ENCODE assay signal across 13 cellular contexts in the genomic region with DNA sequence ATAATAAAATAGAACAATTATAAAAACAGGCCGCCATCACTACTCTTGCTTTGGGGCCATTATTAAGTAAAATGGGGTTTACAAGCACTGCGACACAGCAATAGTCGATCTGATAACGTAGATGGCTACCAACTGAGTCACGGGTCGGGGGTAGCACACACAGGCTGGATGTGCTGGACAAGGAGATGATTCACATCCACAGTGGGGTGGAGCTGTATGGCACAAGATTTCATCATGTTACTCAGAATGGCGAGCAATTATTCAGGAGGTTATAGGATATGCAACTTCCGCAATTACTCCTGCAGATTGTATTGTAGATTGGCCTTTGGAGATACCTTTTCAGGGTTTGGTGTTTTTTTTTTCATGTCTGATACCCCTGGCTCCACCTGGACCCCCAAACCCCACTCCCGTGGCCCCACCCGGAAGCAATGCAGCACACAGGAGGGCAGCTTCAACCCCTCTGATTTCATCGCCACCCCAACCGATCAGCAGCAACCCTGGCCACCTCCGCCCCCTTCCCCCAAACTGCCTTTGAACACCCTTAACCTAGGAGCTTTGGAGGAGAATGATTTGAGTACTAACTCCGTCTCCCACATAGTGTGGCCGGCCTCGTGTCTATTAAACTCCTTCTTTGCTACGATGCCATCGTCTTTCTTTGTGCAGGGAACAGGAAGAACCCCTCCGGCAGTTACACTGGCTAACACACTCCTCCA. TPM values are rescaled to one million over a fixed set of nuclear protein-coding genes. Genes with fewer than 3 reads are reported as not detected.
DNase-seq lines count a peak whose midpoint lies in the region; ATAC-seq, FAIRE-seq and TF ChIP-seq lines count a peak whose summit lies in the region.
"Had no signal": no experiment of that assay in that cellular context is flagged by ENCODE, and none has a peak within 500 bp of the region (broad histone marks: within the 10 kb centered on the region; RNA-seq: fewer than 3 reads in every experiment).

No MANE protein-coding gene starts in this region.

- no peaks in the 10 kb centered on the region for H3K9me3 ChIP-seq in endothelial cell of umbilical vein (replicated peaks; ENCODE audit: control insufficient read depth, insufficient read depth, low read length)
- H3K9me3 ChIP-seq in effector memory CD4-positive, alpha-beta T cell (ENCODE audit: control insufficient read depth, low read length): no peaks in the 10 kb centered on the region
- H3K9me3 ChIP-seq: body of pancreas, HAP-1 had no signal

- no peaks in the 10 kb centered on the region for H3K79me2 ChIP-seq in endothelial cell of umbilical vein (ENCODE audit: control insufficient read depth, insufficient read depth, low read length)

- peak overlapping the region; percentile 59 for H3K27ac ChIP-seq in endothelial cell of umbilical vein (ENCODE audit: insufficient read depth, low read depth, low read length)
- H3K27ac ChIP-seq in effector memory CD4-positive, alpha-beta T cell (ENCODE audit: insufficient read depth, low read length, poor library complexity, severe bottlenecking): no peak overlapping the region
- H3K27ac ChIP-seq: body of pancreas had no signal

- peaks cover 11% of the 10 kb centered on the region for H3K4me1 ChIP-seq in endothelial cell of umbilical vein (ENCODE audit: control insufficient read depth, extremely low read depth, insufficient read depth, low read length)
- no peaks in the 10 kb centered on the region for H3K4me1 ChIP-seq in effector memory CD4-positive, alpha-beta T cell (ENCODE audit: control insufficient read depth, insufficient read depth, low read length, poor library complexity, severe bottlenecking)
- H3K4me1 ChIP-seq: body of pancreas, HAP-1 had no signal

- no TSS peak for BruUV-seq in endothelial cell of umbilical vein (replicated peaks; lab: Mats Ljungman, UMichigan)

- no peak overlapping the region for H3K4me2 ChIP-seq in endothelial cell of umbilical vein (ENCODE audit: insufficient read depth, low read length)

- intact Hi-C loops in endothelial cell of umbilical vein (cut with micrococcal nuclease): no loop called here

- no peak for ATAC-seq in HG02840 (IDR thresholded peaks at IDR 0.05; ENCODE audit: low FRiP score, unreplicated experiment)
- ATAC-seq: body of pancreas had no signal

- H3K9me1 ChIP-seq in endothelial cell of umbilical vein (replicated peaks; ENCODE audit: control insufficient read depth, extremely low read depth, insufficient read depth, low read length): no peaks in the 10 kb centered on the region

- no peak overlapping the region for H2AFZ ChIP-seq in endothelial cell of umbilical vein (ENCODE audit: low read depth, low read length)

- H3K36me3 ChIP-seq in endothelial cell of umbilical vein (ENCODE audit: control insufficient read depth in 2 of 2, extremely low read depth in 1 of 2, insufficient read depth in 2 of 2, low read length in 2 of 2): no peaks in the 10 kb centered on the region
- no peaks in the 10 kb centered on the region for H3K36me3 ChIP-seq in effector memory CD4-positive, alpha-beta T cell (ENCODE audit: control insufficient read depth, insufficient read depth, low read length)
- H3K36me3 ChIP-seq: HAP-1 had no signal

- POLR2A ChIA-PET in endothelial cell of umbilical vein (lab: Charles Lee): interaction anchor here (0.6 to 1.6 kb wide), 2 partner anchors 35 to 49 kb away, joined by 3 to 4 read pairs; no protein-coding TSS in a partner anchor

- no peak overlapping the region for H3K4me3 ChIP-seq in endothelial cell of umbilical vein (replicated peaks in 1 of 3; ENCODE audit: insufficient read depth in 1 of 3, low read depth in 1 of 3, low read length in 3 of 3)
- H3K4me3 ChIP-seq in effector memory CD4-positive, alpha-beta T cell (ENCODE audit: insufficient read depth, low read depth, low read length, poor library complexity, severe bottlenecking): no peak overlapping the region
- H3K4me3 ChIP-seq: body of pancreas, HAP-1 had no signal

- H4K20me1 ChIP-seq in endothelial cell of umbilical vein (replicated peaks; ENCODE audit: control insufficient read depth, extremely low read depth, insufficient read depth, low read length): no peaks in the 10 kb centered on the region

- FAIRE-seq in endothelial cell of umbilical vein (lab: Jason Lieb, UNC): peak; percentile 95

- dilution Hi-C loops in endothelial cell of umbilical vein (cut with MboI; ENCODE audit: extremely low pct_ligation_motif_present, low sequenced_read_pairs): no loop called here

- CTCF ChIA-PET in endothelial cell of umbilical vein (lab: Charles Lee): interaction anchor here (1.0 to 3.1 kb wide), 8 partner anchors 10 to 106 kb away, joined by 3 to 19 read pairs (median 6); no protein-coding TSS in a partner anchor

- TF ChIP-seq POLR2A in endothelial cell of umbilical vein (IDR thresholded peaks at IDR 0.05; ENCODE audit: low read depth, low read length): peak; percentile 52

- H3K9ac ChIP-seq in endothelial cell of umbilical vein (replicated peaks; ENCODE audit: extremely low read depth, insufficient read depth, low read length): no peak overlapping the region

- TF ChIP-seq CTCF in endothelial cell of umbilical vein (IDR thresholded peaks at IDR 0.05; ENCODE audit: extremely low read depth in 1 of 2, insufficient read depth in 1 of 2, low read depth in 1 of 2, low read length in 2 of 2): no peak

- H3K27me3 ChIP-seq in endothelial cell of umbilical vein (ENCODE audit: control insufficient read depth in 2 of 2, insufficient read depth in 2 of 2, low read length in 2 of 2): peaks cover 0 to 2% of the 10 kb centered on the region in 2 experiments
- H3K27me3 ChIP-seq in effector memory CD4-positive, alpha-beta T cell (replicated peaks; ENCODE audit: control insufficient read depth, insufficient read depth, low read length, poor library complexity, severe bottlenecking): no peaks in the 10 kb centered on the region
- H3K27me3 ChIP-seq: body of pancreas had no signal

- peak; percentile 99 for DNase-seq in ELR (ENCODE audit: low read depth)
- peak; percentile 59 for DNase-seq in OCI-M1 (lab: John Stamatoyannopoulos, UW)
- DNase-seq in endothelial cell of umbilical vein (ENCODE audit: low read depth, low spot score): peak; percentile 75
- peak; percentile 70 for DNase-seq in pulmonary artery endothelial cell (ENCODE audit: low read depth, low spot score)
- DNase-seq in stimulated activated CD4-positive, alpha-beta T cell treated with anti-CD3 and anti-CD28 coated beads, Interleukin-4, amount 100 ng/mL, for 4 hours: no peak
- no peak for DNase-seq in effector memory CD4-positive, alpha-beta T cell
- DNase-seq in activated effector memory CD4-positive, alpha-beta T cell treated with Interleukin-2 at 50 U/mL for 16 hours: no peak
- DNase-seq: body of pancreas; glutamatergic neuron; NCI-H2029; stimulated activated naive CD4-positive, alpha-beta T cell had no signal

TF ChIP-seq in endothelial cell of umbilical vein, 7 proteins besides CTCF, POLR2A, EP300 and RAD21:
- peak; percentile 76 for TF ChIP-seq JUN (IDR thresholded peaks at IDR 0.05; ENCODE audit: borderline replicate concordance, insufficient read depth, insufficient read length, low read depth)
- no peak for TF ChIP-seq EZH2 (IDR thresholded peaks at IDR 0.05; ENCODE audit: borderline replicate concordance, low read depth, low read length, severe bottlenecking)
- no peak for TF ChIP-seq MYC (IDR thresholded peaks at IDR 0.05; ENCODE audit: low read depth, low read length)
- TF ChIP-seq FOS (IDR thresholded peaks at IDR 0.05; ENCODE audit: borderline replicate concordance, insufficient read depth, low read length): peak; percentile 97
- peak; percentile 97 for TF ChIP-seq GATA2 (IDR thresholded peaks at IDR 0.05; ENCODE audit: insufficient read depth, insufficient read length, low read depth, low read length)
- TF ChIP-seq, protein P1, sequence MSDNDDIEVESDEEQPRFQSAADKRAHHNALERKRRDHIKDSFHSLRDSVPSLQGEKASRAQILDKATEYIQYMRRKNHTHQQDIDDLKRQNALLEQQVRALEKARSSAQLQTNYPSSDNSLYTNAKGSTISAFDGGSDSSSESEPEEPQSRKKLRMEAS (IDR thresholded peaks at IDR 0.05; ENCODE audit: insufficient read depth, insufficient read length): no peak
- peak; percentile 88 for TF ChIP-seq POLR2AphosphoS5 (IDR thresholded peaks at IDR 0.05; ENCODE audit: insufficient read depth, low read depth, low read length)

RNA-seq across cellular contexts. Expression of gene MLPH, which starts 21.4 kb away (rescaled TPM):
- total RNA-seq in endothelial cell of umbilical vein: not detected in 2 replicates
- not detected in 2 replicates for polyA plus RNA-seq in endothelial cell of umbilical vein
- polyA plus RNA-seq in endothelial cell of umbilical vein (2011; cell fraction: cytosol; rRNA removed): not detected in 2 replicates
- 0.20 TPM in 1 of 2 replicates, not detected in the other for polyA plus RNA-seq in endothelial cell of umbilical vein (2011; cell fraction: nucleus; rRNA removed)
- polyA plus RNA-seq in endothelial cell of umbilical vein (2012): not detected in 2 replicates
- polyA minus RNA-seq in endothelial cell of umbilical vein: not detected in 2 replicates
- polyA minus RNA-seq in endothelial cell of umbilical vein (2011; cell fraction: cytosol; rRNA and poly(A)+ RNA removed): not detected
- polyA minus RNA-seq in endothelial cell of umbilical vein (2011; cell fraction: nucleus; rRNA and poly(A)+ RNA removed): not detected in 2 replicates
- not detected in 2 replicates for total RNA-seq in pulmonary artery endothelial cell

RNA-seq across cellular contexts. Expression of gene COL6A3, which starts 51.7 kb away (rescaled TPM):
- total RNA-seq in endothelial cell of umbilical vein (not detected in 2 replicates), pulmonary artery endothelial cell (0.07 and 0.14 TPM in 2 replicates)
- 0.03 TPM in 1 of 2 replicates, not detected in the other for polyA plus RNA-seq in endothelial cell of umbilical vein
- polyA plus RNA-seq in endothelial cell of umbilical vein (2011; cell fraction: cytosol; rRNA removed): not detected in 2 replicates
- 0.04 and 0.10 TPM in 2 replicates for polyA plus RNA-seq in endothelial cell of umbilical vein (2011; cell fraction: nucleus; rRNA removed)
- not detected in 2 replicates for polyA plus RNA-seq in endothelial cell of umbilical vein (2012)
- not detected in 2 replicates for polyA minus RNA-seq in endothelial cell of umbilical vein
- not detected for polyA minus RNA-seq in endothelial cell of umbilical vein (2011; cell fraction: cytosol; rRNA and poly(A)+ RNA removed)
- not detected in 2 replicates for polyA minus RNA-seq in endothelial cell of umbilical vein (2011; cell fraction: nucleus; rRNA and poly(A)+ RNA removed)

Comparison
In these comparisons a context has a peak if more than half of its experiments do, and no peak if none do; other contexts are left out.
1. DNase-seq: peak in ELR (single experiment), OCI-M1 (single experiment), endothelial cell of umbilical vein (single experiment) and pulmonary artery endothelial cell (single experiment); none in stimulated activated CD4-positive, alpha-beta T cell treated with anti-CD3 and anti-CD28 coated beads, Interleukin-4, amount 100 ng/mL, for 4 hours (0 of 2), effector memory CD4-positive, alpha-beta T cell (0 of 3) and activated effector memory CD4-positive, alpha-beta T cell treated with Interleukin-2 at 50 U/mL for 16 hours (single experiment).